Comparison of ENCODE assay signal across 1 cellular context in the genomic region with DNA sequence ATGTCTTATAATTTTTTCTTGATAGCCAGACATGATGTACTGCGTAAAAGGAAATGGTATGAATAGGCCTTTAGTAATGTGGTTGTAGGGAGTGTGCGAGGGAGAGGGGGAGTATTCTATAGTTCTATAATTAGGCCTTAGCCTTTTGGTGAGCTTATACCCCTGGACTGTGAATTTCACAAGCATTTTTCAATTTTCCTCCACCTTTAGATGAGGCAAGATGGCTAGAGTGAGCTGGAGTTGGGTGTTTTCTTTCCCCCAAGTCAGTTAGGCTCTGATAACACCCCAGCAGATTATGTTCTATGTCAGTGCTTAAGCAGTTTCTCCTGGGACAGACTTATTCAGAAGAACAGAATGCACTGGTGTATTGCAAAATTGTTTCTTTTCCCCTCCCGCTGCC.
TF ChIP-seq lines count a peak whose summit lies in the region.

No MANE protein-coding gene starts in this region.

TF ChIP-seq in SK-N-SH treated with all-trans-retinoic acid at 6 μM for 48 hours, 23 proteins besides CTCF, POLR2A, EP300 and RAD21 (continued from another document):
- TF ChIP-seq GLIS3 (CRISPR knock-in tag; IDR thresholded peaks at IDR 0.05), result no peak
